In genomic region chr14:50335389-50335788, GRCh38 we compare ENCODE assay signal across 8 cellular contexts. TPM values are rescaled to one million over a fixed set of nuclear protein-coding genes. Genes with fewer than 3 reads are reported as not detected.
DNase-seq lines count a peak whose midpoint lies in the region; ATAC-seq, FAIRE-seq and TF ChIP-seq lines count a peak whose summit lies in the region.

No MANE protein-coding gene starts in this region.

- H3K9me3 ChIP-seq in breast epithelium (no peaks in the 10 kb centered on the region), mammary epithelial cell (replicated peaks; ENCODE audit: insufficient read depth, low read length) (no peaks in the 10 kb centered on the region), right atrium auricular region (no peaks in the 10 kb centered on the region)

- no peak for ATAC-seq in activated B cell treated with CpG ODN at 0.5 μM for 24 hours (ENCODE audit: low read depth)
- no peak for ATAC-seq in GM19452 (IDR thresholded peaks at IDR 0.05; ENCODE audit: unreplicated experiment)
- no peak for ATAC-seq in HG02571 (IDR thresholded peaks at IDR 0.05; ENCODE audit: unreplicated experiment)

- CTCF ChIA-PET in mammary epithelial cell (lab: Charles Lee; ENCODE audit: low non-redundant PET) = no interaction called here
- CTCF ChIA-PET in activated B cell treated with CpG ODN at 0.5 μM for 24 hours (lab: Charles Lee) = interaction anchor here (0.6 to 2.7 kb wide), 2 partner anchors 15 to 126 kb away, joined by 3 to 11 read pairs; no protein-coding TSS in a partner anchor

- peak overlapping the region; percentile 71 to 78 for H3K27ac ChIP-seq in breast epithelium
- no peak overlapping the region for H3K27ac ChIP-seq in mammary epithelial cell (ENCODE audit: insufficient read depth, low read depth, low read length)
- peak overlapping the region; percentile 70 to 77 for H3K27ac ChIP-seq in right atrium auricular region

- BruUV-seq in mammary epithelial cell (replicated peaks; lab: Mats Ljungman, UMichigan) = no TSS peak

- H3K27me3 Mint-ChIP-seq in activated B cell treated with CpG ODN at 0.5 μM for 24 hours = no peaks in the 10 kb centered on the region

- H3K27ac Mint-ChIP-seq in activated B cell treated with CpG ODN at 0.5 μM for 24 hours = peak overlapping the region; percentile 36

- no peaks in the 10 kb centered on the region for H3K36me3 ChIP-seq in breast epithelium
- H3K36me3 ChIP-seq in mammary epithelial cell (ENCODE audit: insufficient read depth, low read length) = peaks cover 9% of the 10 kb centered on the region
- H3K36me3 ChIP-seq in right atrium auricular region = peaks cover 2% of the 10 kb centered on the region

- no peak overlapping the region for H3K4me3 ChIP-seq in breast epithelium
- no peak overlapping the region for H3K4me3 ChIP-seq in mammary epithelial cell (replicated peaks in 1 of 3; ENCODE audit: insufficient read depth in 1 of 3, low read depth in 2 of 3, low read length in 3 of 3)
- H3K4me3 ChIP-seq in right atrium auricular region = no peak overlapping the region

- dilution Hi-C loops in mammary epithelial cell (cut with HindIII; ENCODE audit: low sequenced_read_pairs) = loop anchor here (5.0 to 25.0 kb wide), 2 partner anchors 72 to 177 kb away; no protein-coding TSS in a partner anchor

- no peaks in the 10 kb centered on the region for H4K20me1 ChIP-seq in mammary epithelial cell (ENCODE audit: insufficient read depth, low read length)

- TF ChIP-seq POLR2A in breast epithelium (IDR thresholded peaks at IDR 0.05) = no peak

- TF ChIP-seq CTCF in breast epithelium (IDR thresholded peaks at IDR 0.05) (peak in 1 of 3 donors; percentile 15), mammary epithelial cell (conservative IDR thresholded peaks at IDR 0.05 in 1 of 2, IDR thresholded peaks at IDR 0.05 in 1 of 2; ENCODE audit: extremely low read depth in 1 of 2, insufficient read depth in 1 of 2, low read depth in 1 of 2, low read length in 2 of 2) (no peak), activated B cell treated with CpG ODN at 0.5 μM for 24 hours (IDR thresholded peaks at IDR 0.05) (no peak), right atrium auricular region (IDR thresholded peaks at IDR 0.05) (no peak)

- H3K9me3 Mint-ChIP-seq in activated B cell treated with CpG ODN at 0.5 μM for 24 hours = no peaks in the 10 kb centered on the region

- 65% methylated on average over 7 of the region's 7 CpGs for whole genome bisulfite sequencing in mammary epithelial cell (ENCODE audit: low coverage, missing lambda C conversion rate)

- H3K4me3 Mint-ChIP-seq in activated B cell treated with CpG ODN at 0.5 μM for 24 hours = no peak overlapping the region

- no peak overlapping the region for H3K4me2 ChIP-seq in mammary epithelial cell (ENCODE audit: insufficient read depth, low read depth, low read length)

- H3K36me3 Mint-ChIP-seq in activated B cell treated with CpG ODN at 0.5 μM for 24 hours (ENCODE audit: low read depth) = peaks cover 43% of the 10 kb centered on the region

- H3K27me3 ChIP-seq in breast epithelium (no peaks in the 10 kb centered on the region), mammary epithelial cell (ENCODE audit: insufficient read depth, low read length) (no peaks in the 10 kb centered on the region), right atrium auricular region (no peaks in the 10 kb centered on the region)

- POLR2A ChIA-PET in activated B cell treated with CpG ODN at 0.5 μM for 24 hours (lab: Charles Lee) = interaction anchor here (0.6 to 1.3 kb wide), 4 partner anchors 9 to 715 kb away, joined by 3 to 8 read pairs (median 4); partner anchors contain the start of genes DMAC2L, L2HGDH and RPL36AL

- H3K4me1 Mint-ChIP-seq in activated B cell treated with CpG ODN at 0.5 μM for 24 hours = peaks cover 14% of the 10 kb centered on the region

- H2AFZ ChIP-seq in mammary epithelial cell (ENCODE audit: low read depth, low read length) = no peak overlapping the region

- peak in 1 of 2 donors; percentile 29 for DNase-seq in breast epithelium (ENCODE audit: low spot score in 2 of 2)
- DNase-seq in mammary epithelial cell = no peak
- no peak for DNase-seq in activated B cell treated with CpG ODN at 0.5 μM for 24 hours
- DNase-seq in right atrium auricular region (ENCODE audit: low spot score) = peak; percentile 72
- DNase-seq in pons (ENCODE audit: low spot score) = peak; percentile 99
- no peak for DNase-seq in RCC 7860 (ENCODE audit: low spot score)

- H3K4me1 ChIP-seq in breast epithelium (no peaks in the 10 kb centered on the region), mammary epithelial cell (ENCODE audit: insufficient read depth, low read length) (peaks cover 7% of the 10 kb centered on the region), right atrium auricular region (peaks cover 0 to 26% of the 10 kb centered on the region in 2 donors)

- intact Hi-C loops in breast epithelium (cut with DNase I; ENCODE audit: low total_unique reads) = no loop called here
- intact Hi-C loops in mammary epithelial cell (cut with micrococcal nuclease) = no loop called here
- intact Hi-C loops in activated B cell treated with CpG ODN at 0.5 μM for 24 hours (cut with micrococcal nuclease) = no loop called here

- no peaks in the 10 kb centered on the region for H3K79me2 ChIP-seq in mammary epithelial cell (ENCODE audit: insufficient read depth, low read length)

- no peak for FAIRE-seq in RCC 7860 (lab: Jason Lieb, UNC)

- no peak overlapping the region for H3K9ac ChIP-seq in mammary epithelial cell (ENCODE audit: insufficient read depth, low read length)

- in situ Hi-C loops in mammary epithelial cell (cut with MboI; ENCODE audit: low sequenced_read_pairs in 2 of 2) = no loop called here

RNA-seq across cellular contexts. Expression of gene DMAC2L, which starts 23.3 kb away (rescaled TPM):
- total RNA-seq in breast epithelium (10 to 100 TPM; 19.7 to 30.7 (median 20.3) TPM), mammary epithelial cell (10 to 100 TPM in 1 of 2 donors, 1 to 10 TPM in 1; 8.7 to 12.9 TPM), activated B cell treated with CpG ODN at 0.5 μM for 24 hours (31.2 and 32.2 TPM in 2 replicates), right atrium auricular region (10 to 100 TPM; 10.1 to 22.8 TPM)
- polyA plus RNA-seq in mammary epithelial cell = 13.1 TPM
- 0.21 TPM for polyA minus RNA-seq in mammary epithelial cell

RNA-seq across cellular contexts. Expression of gene L2HGDH, which starts 23.4 kb away (rescaled TPM):
- total RNA-seq in breast epithelium (1 to 10 TPM; 3.8 to 6.9 (median 6.3) TPM), mammary epithelial cell (1 to 10 TPM; 5.2 to 9.4 TPM), activated B cell treated with CpG ODN at 0.5 μM for 24 hours (4.3 and 5.2 TPM in 2 replicates), right atrium auricular region (1 to 10 TPM; 4.0 to 8.3 TPM)
- 5.2 TPM for polyA plus RNA-seq in mammary epithelial cell
- 11.2 TPM for polyA minus RNA-seq in mammary epithelial cell

Comparison
In these comparisons a context has a peak if more than half of its experiments do, and no peak if none do; other contexts are left out.
1. DNase-seq: peak in right atrium auricular region (single experiment) and pons (single experiment); none in mammary epithelial cell (single experiment), activated B cell treated with CpG ODN at 0.5 μM for 24 hours (single experiment) and RCC 7860 (single experiment).